In the genomic region with DNA sequence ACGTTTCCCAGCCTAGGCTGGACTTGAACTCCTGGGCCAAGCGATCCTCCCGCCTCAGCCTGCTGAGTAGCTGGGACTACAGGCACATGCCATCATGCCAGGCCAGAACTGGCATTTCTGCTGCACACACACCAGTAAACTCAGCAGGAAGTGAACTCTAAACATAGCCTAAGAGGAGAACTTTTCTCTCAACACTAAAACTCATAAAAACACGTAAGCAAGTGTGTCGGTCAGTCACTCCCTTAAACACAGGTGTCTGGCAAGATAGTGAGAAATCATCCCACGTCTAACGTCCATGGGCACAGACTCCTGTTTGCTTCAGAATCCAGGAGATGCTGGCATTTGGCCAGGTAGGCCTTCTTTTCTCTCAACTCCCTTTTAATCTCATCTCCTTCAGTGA, we compare ENCODE assay signal across 22 cellular contexts.
DNase-seq lines count a peak whose midpoint lies in the region; ATAC-seq, FAIRE-seq and TF ChIP-seq lines count a peak whose summit lies in the region.
"Had no signal": no experiment of that assay in that cellular context is flagged by ENCODE, and none has a peak within 500 bp of the region (broad histone marks: within the 10 kb centered on the region; RNA-seq: fewer than 3 reads in every experiment).

No MANE protein-coding gene starts in this region.

- TF ChIP-seq POLR2A in K562 (conservative IDR thresholded peaks at IDR 0.05): no peak

- no peak overlapping the region for H2BK12ac ChIP-seq in mesenchymal stem cell (ENCODE audit: low read length in 2 of 2)

- intact Hi-C loops in MCF 10A (cut with micrococcal nuclease): no loop called here
- intact Hi-C loops in mammary epithelial cell (cut with micrococcal nuclease): no loop called here
- intact Hi-C loops in K562 (cut with micrococcal nuclease): no loop called here

- H3K4me2 ChIP-seq in mammary epithelial cell (ENCODE audit: insufficient read depth, low read depth, low read length) (no peak overlapping the region), K562 (ENCODE audit: insufficient read depth, low read length) (no peak overlapping the region), mesenchymal stem cell (ENCODE audit: low read length, poor library complexity, severe bottlenecking) (no peak overlapping the region)

- H3K27me3 ChIP-seq in mammary epithelial cell (ENCODE audit: insufficient read depth, low read length) (no peaks in the 10 kb centered on the region), K562 (ENCODE audit: control insufficient read depth in 2 of 2, insufficient read depth in 2 of 2, low read length in 2 of 2) (peaks cover 9 to 16% of the 10 kb centered on the region in 2 experiments; a peak in 3 of 5 replicates), mesenchymal stem cell (ENCODE audit: control insufficient read depth in 1 of 2, insufficient read depth in 1 of 2, low read length in 2 of 2) (no peaks in the 10 kb centered on the region), thoracic aorta (replicated peaks; ENCODE audit: insufficient read depth) (no peaks in the 10 kb centered on the region)
- H3K27me3 ChIP-seq: upper lobe of left lung had no signal

- H3K36me3 ChIP-seq in mammary epithelial cell (ENCODE audit: insufficient read depth, low read length): no peaks in the 10 kb centered on the region
- no peaks in the 10 kb centered on the region for H3K36me3 ChIP-seq in K562 (ENCODE audit: control insufficient read depth, insufficient read depth, low read length)
- peaks cover 3 to 19% of the 10 kb centered on the region in 2 experiments for H3K36me3 ChIP-seq in mesenchymal stem cell (ENCODE audit: control insufficient read depth in 1 of 2, insufficient read depth in 2 of 2, low read depth in 1 of 2, low read length in 2 of 2)
- H3K36me3 ChIP-seq in thoracic aorta: no peaks in the 10 kb centered on the region
- H3K36me3 ChIP-seq: upper lobe of left lung had no signal

- H3K9ac ChIP-seq in mammary epithelial cell (ENCODE audit: insufficient read depth, low read length) (no peak overlapping the region), K562 (ENCODE audit: insufficient read depth in 1 of 2, low read depth in 2 of 2, low read length in 2 of 2) (no peak overlapping the region), mesenchymal stem cell (ENCODE audit: low read length) (no peak overlapping the region)
- H3K9ac ChIP-seq: parathyroid adenoma had no signal

- H3K4me1 ChIP-seq in mammary epithelial cell (ENCODE audit: insufficient read depth, low read length) (peaks cover 6% of the 10 kb centered on the region), K562 (replicated peaks in 1 of 2; ENCODE audit: control insufficient read depth in 2 of 2, insufficient read depth in 2 of 2, low read length in 2 of 2) (no peaks in the 10 kb centered on the region), mesenchymal stem cell (ENCODE audit: control insufficient read depth, insufficient read depth, low read depth, low read length) (peaks cover 2% of the 10 kb centered on the region), thoracic aorta (ENCODE audit: control insufficient read depth in 1 of 2, low read depth in 2 of 2) (peaks cover 8 to 24% of the 10 kb centered on the region in 2 donors)

- H3K9me1 ChIP-seq in K562 (ENCODE audit: control insufficient read depth, insufficient read depth, low read length): no peaks in the 10 kb centered on the region

- H3K27ac ChIP-seq in mammary epithelial cell (ENCODE audit: insufficient read depth, low read depth, low read length): no peak overlapping the region
- no peak overlapping the region for H3K27ac ChIP-seq in K562 (ENCODE audit: extremely low read depth, low read depth, low read length)
- H3K27ac ChIP-seq in mesenchymal stem cell (ENCODE audit: low read length, poor library complexity, severe bottlenecking): no peak overlapping the region
- H3K27ac ChIP-seq in thoracic aorta: peak overlapping the region; percentile 22 to 57
- H3K27ac ChIP-seq: C4-2B, parathyroid adenoma had no signal

- H3K4me1 Mint-ChIP-seq in MCF 10A (ENCODE audit: insufficient read depth, unreplicated experiment): peaks cover 33% of the 10 kb centered on the region
- H3K4me1 Mint-ChIP-seq: activated naive CD8-positive, alpha-beta T cell treated with anti-CD3 and anti-CD28 coated beads, Interleukin-2, amount 50 U/mL, for 24 hours; stimulated activated effector memory CD8-positive, alpha-beta T cell treated with anti-CD3 and anti-CD28 coated beads, Interleukin-12 subunit alpha, Interleukin-12 subunit beta, amount 100 ng/mL, for 72 hours; T-helper 17 cell had no signal

- in situ Hi-C loops in mammary epithelial cell (cut with MboI; ENCODE audit: low sequenced_read_pairs in 2 of 2) (no loop called here), K562 (cut with MboI) (no loop called here)

- peaks cover 6% of the 10 kb centered on the region for H3K36me3 Mint-ChIP-seq in MCF 10A (ENCODE audit: insufficient read depth, unreplicated experiment)
- H3K36me3 Mint-ChIP-seq: stimulated activated effector memory CD8-positive, alpha-beta T cell treated with anti-CD3 and anti-CD28 coated beads, Interleukin-12 subunit alpha, Interleukin-12 subunit beta, amount 100 ng/mL, for 72 hours had no signal

- H4K91ac ChIP-seq in mesenchymal stem cell (ENCODE audit: low read length): no peak overlapping the region

- no peak for TF ChIP-seq RAD21 in K562 (CRISPR knock-in tag; conservative IDR thresholded peaks at IDR 0.05 in 1 of 2, IDR thresholded peaks at IDR 0.05 in 1 of 2)

- H2AFZ ChIP-seq in mammary epithelial cell (ENCODE audit: low read depth, low read length) (no peak overlapping the region), K562 (ENCODE audit: low read depth, low read length) (no peak overlapping the region), mesenchymal stem cell (ENCODE audit: low read depth, low read length) (no peak overlapping the region)
- H2AFZ ChIP-seq: parathyroid adenoma had no signal

- peak overlapping the region in 1 of 2 experiments; percentile 37 for H3K18ac ChIP-seq in mesenchymal stem cell (ENCODE audit: low read depth in 1 of 2, low read length in 2 of 2)

- peaks cover 32% of the 10 kb centered on the region for H3K79me1 ChIP-seq in mesenchymal stem cell (replicated peaks; ENCODE audit: low read length, poor library complexity, severe bottlenecking)

- H2AK5ac ChIP-seq in mesenchymal stem cell (ENCODE audit: low read length, severe bottlenecking): no peak overlapping the region

- peak overlapping the region; percentile 26 for H3K27ac Mint-ChIP-seq in MCF 10A (ENCODE audit: low read depth, unreplicated experiment)
- H3K27ac Mint-ChIP-seq: activated naive CD8-positive, alpha-beta T cell treated with anti-CD3 and anti-CD28 coated beads, Interleukin-2, amount 50 U/mL, for 24 hours; activated T-helper 1 cell treated with anti-CD3 and anti-CD28 coated beads, Interleukin-12 subunit alpha, Interleukin-12 subunit beta, Interleukin-2, Interleukin-4 antibody, amounts not matched to agents 30 ng/mL and 10 ng/mL and 1 ng/mL, durations not matched to agents 14 hours and 24 hours and 36 hours; stimulated activated effector memory CD8-positive, alpha-beta T cell treated with anti-CD3 and anti-CD28 coated beads, Interleukin-12 subunit alpha, Interleukin-12 subunit beta, amount 100 ng/mL, for 72 hours; T-helper 17 cell had no signal

- H2BK120ac ChIP-seq in mesenchymal stem cell (ENCODE audit: low read depth, low read length): no peak overlapping the region

- FAIRE-seq in K562 (lab: Jason Lieb, UNC): no peak
- FAIRE-seq: A204.1, GM18507 had no signal

- H3K9me3 ChIP-seq in mammary epithelial cell (replicated peaks; ENCODE audit: insufficient read depth, low read length) (no peaks in the 10 kb centered on the region), K562 (replicated peaks; ENCODE audit: control insufficient read depth, insufficient read depth, low read depth, low read length) (no peaks in the 10 kb centered on the region), mesenchymal stem cell (ENCODE audit: control insufficient read depth, low read length) (no peaks in the 10 kb centered on the region), thoracic aorta (no peaks in the 10 kb centered on the region)
- H3K9me3 ChIP-seq: upper lobe of left lung had no signal

- no peak overlapping the region for H3K23ac ChIP-seq in mesenchymal stem cell (ENCODE audit: low read length in 2 of 2)

- H4K8ac ChIP-seq in mesenchymal stem cell (ENCODE audit: low read length): no peak overlapping the region

- BruUV-seq in MCF 10A (replicated peaks; lab: Mats Ljungman, UMichigan): no TSS peak
- BruUV-seq in mammary epithelial cell (replicated peaks; lab: Mats Ljungman, UMichigan): no TSS peak
- BruUV-seq in K562 (replicated peaks; lab: Mats Ljungman, UMichigan): no TSS peak

- no peak for TF ChIP-seq CTCF in MCF 10A (IDR thresholded peaks at IDR 0.05; ENCODE audit: unreplicated experiment)
- no peak for TF ChIP-seq CTCF in mammary epithelial cell (conservative IDR thresholded peaks at IDR 0.05 in 1 of 2, IDR thresholded peaks at IDR 0.05 in 1 of 2; ENCODE audit: extremely low read depth in 1 of 2, insufficient read depth in 1 of 2, low read depth in 1 of 2, low read length in 2 of 2)
- TF ChIP-seq CTCF in K562 (IDR thresholded peaks at IDR 0.05 in 2 of 3, conservative IDR thresholded peaks at IDR 0.05 in 1 of 3; ENCODE audit: insufficient read depth in 2 of 3, low read depth in 1 of 3, low read length in 3 of 3): no peak
- no peak for TF ChIP-seq CTCF in thoracic aorta (IDR thresholded peaks at IDR 0.05)

- H2BK15ac ChIP-seq in mesenchymal stem cell (ENCODE audit: low read depth, poor library complexity, severe bottlenecking): no peak overlapping the region

- POLR2A ChIA-PET in MCF 10A (lab: Yijun Ruan, JAX) (interaction anchor here (0.7 to 1.6 kb wide), 3 partner anchors 10 to 67 kb away, joined by 3 to 5 read pairs (median 4); no protein-coding TSS in a partner anchor), K562 (lab: Yijun Ruan, JAX) (interaction anchor here (1.0 kb wide), 1 partner anchor 10 kb away, joined by 4 read pairs; no protein-coding TSS in a partner anchor)

- H4K20me1 ChIP-seq in mammary epithelial cell (ENCODE audit: insufficient read depth, low read length) (no peaks in the 10 kb centered on the region), K562 (replicated peaks; ENCODE audit: control insufficient read depth, insufficient read depth, low read length) (no peaks in the 10 kb centered on the region)

- no peaks in the 10 kb centered on the region for H3K27me3 Mint-ChIP-seq in MCF 10A (ENCODE audit: insufficient read depth, unreplicated experiment)

- H3K79me2 ChIP-seq in mammary epithelial cell (ENCODE audit: insufficient read depth, low read length) (peaks cover 89% of the 10 kb centered on the region), K562 (ENCODE audit: control insufficient read depth, insufficient read depth, low read length) (no peaks in the 10 kb centered on the region)

- no peak overlapping the region for H3K4me3 Mint-ChIP-seq in MCF 10A (ENCODE audit: unreplicated experiment)
- H3K4me3 Mint-ChIP-seq: activated naive CD8-positive, alpha-beta T cell treated with anti-CD3 and anti-CD28 coated beads, Interleukin-2, amount 50 U/mL, for 24 hours; activated T-helper 1 cell treated with anti-CD3 and anti-CD28 coated beads, Interleukin-12 subunit alpha, Interleukin-12 subunit beta, Interleukin-2, Interleukin-4 antibody, amounts not matched to agents 30 ng/mL and 10 ng/mL and 1 ng/mL, durations not matched to agents 14 hours and 24 hours and 36 hours; H9; stimulated activated effector memory CD8-positive, alpha-beta T cell treated with anti-CD3 and anti-CD28 coated beads, Interleukin-12 subunit alpha, Interleukin-12 subunit beta, amount 100 ng/mL, for 72 hours; T-helper 17 cell had no signal

- WGBS in mammary epithelial cell (ENCODE audit: low coverage, missing lambda C conversion rate): 55% methylated on average over 7 of the region's 7 CpGs
- 2% methylated on average over 7 of the region's 7 CpGs for WGBS in K562 (ENCODE audit: insufficient coverage, low coverage, missing lambda C conversion rate)
- WGBS in mesenchymal stem cell: 59% methylated on average over 7 of the region's 7 CpGs

- H2BK5ac ChIP-seq in mesenchymal stem cell (ENCODE audit: low read depth, low read length, poor library complexity, severe bottlenecking): no peak overlapping the region

- no peaks in the 10 kb centered on the region for H3K9me3 Mint-ChIP-seq in MCF 10A (ENCODE audit: unreplicated experiment)
- H3K9me3 Mint-ChIP-seq: activated naive CD8-positive, alpha-beta T cell treated with anti-CD3 and anti-CD28 coated beads, Interleukin-2, amount 50 U/mL, for 24 hours; activated T-helper 1 cell treated with anti-CD3 and anti-CD28 coated beads, Interleukin-12 subunit alpha, Interleukin-12 subunit beta, Interleukin-2, Interleukin-4 antibody, amounts not matched to agents 30 ng/mL and 10 ng/mL and 1 ng/mL, durations not matched to agents 14 hours and 24 hours and 36 hours; H9; stimulated activated effector memory CD8-positive, alpha-beta T cell treated with anti-CD3 and anti-CD28 coated beads, Interleukin-12 subunit alpha, Interleukin-12 subunit beta, amount 100 ng/mL, for 72 hours had no signal

- H3K14ac ChIP-seq in mesenchymal stem cell (ENCODE audit: low read length in 2 of 2): no peak overlapping the region

- CTCF ChIA-PET in MCF 10A (lab: Yijun Ruan, JAX) (interaction anchor here (0.6 to 3.5 kb wide), 6 partner anchors 10 to 39 kb away, joined by 3 to 12 read pairs (median 4); a partner anchor contains a TSS), mammary epithelial cell (lab: Charles Lee; ENCODE audit: low non-redundant PET) (interaction anchor here (0.6 to 0.7 kb wide), 2 partner anchors 10 to 351 kb away, joined by 3 to 4 read pairs; no protein-coding TSS in a partner anchor), K562 (lab: Yijun Ruan, JAX; ENCODE audit: low intra/inter-chr PET ratio) (no interaction called here)

- DNase-seq in MCF 10A (ENCODE audit: unreplicated experiment): no peak
- DNase-seq in mammary epithelial cell: no peak
- no peak for DNase-seq in K562 (ENCODE audit: extremely low read depth in 1 of 4, low spot score in 3 of 4)
- DNase-seq in mesenchymal stem cell: peak; percentile 61
- no peak for DNase-seq in thoracic aorta (ENCODE audit: low spot score)
- no peak for DNase-seq in Kasumi-1 (lab: John Stamatoyannopoulos, UW)
- no peak for DNase-seq in HCEC 1CT
- DNase-seq: activated CD4-positive, CD25-positive, alpha-beta regulatory T cell; activated naive CD8-positive, alpha-beta T cell treated with anti-CD3 and anti-CD28 coated beads, Interleukin-2, amount 50 U/mL, for 24 hours; caudate nucleus; H9; hypothalamus; NCI-H1417 treated with DMSO at 0.1 percent for 48 hours; T-helper 17 cell; upper lobe of left lung had no signal

- dilution Hi-C loops in mammary epithelial cell (cut with HindIII; ENCODE audit: low sequenced_read_pairs): no loop called here

- H3K4ac ChIP-seq in mesenchymal stem cell (ENCODE audit: low read depth in 1 of 2, low read length in 2 of 2): no peak overlapping the region

- H3K4me3 ChIP-seq in mammary epithelial cell (replicated peaks in 1 of 3; ENCODE audit: insufficient read depth in 1 of 3, low read depth in 2 of 3, low read length in 3 of 3) (no peak overlapping the region), K562 (no peak overlapping the region), mesenchymal stem cell (ENCODE audit: insufficient read depth in 1 of 2, low read depth in 1 of 2, low read length in 2 of 2) (no peak overlapping the region), thoracic aorta (no peak overlapping the region)
- H3K4me3 ChIP-seq: upper lobe of left lung had no signal

- no peak for ATAC-seq in K562
- peak; percentile 54 for ATAC-seq in thoracic aorta (ENCODE audit: insufficient number of reproducible peaks, low FRiP score, low read depth)
- ATAC-seq in HG03439 (IDR thresholded peaks at IDR 0.05; ENCODE audit: unreplicated experiment): no peak
- ATAC-seq: activated naive CD8-positive, alpha-beta T cell treated with anti-CD3 and anti-CD28 coated beads, Interleukin-2, amount 50 U/mL, for 24 hours; stimulated activated effector memory CD8-positive, alpha-beta T cell treated with anti-CD3 and anti-CD28 coated beads, Interleukin-12 subunit alpha, Interleukin-12 subunit beta, amount 100 ng/mL, for 72 hours; T-helper 17 cell had no signal

- TF ChIP-seq EP300 in K562 (IDR thresholded peaks at IDR 0.05; ENCODE audit: low read length): no peak

Comparison
In these comparisons a context has a peak if more than half of its experiments do, and no peak if none do; other contexts are left out.
1. H3K27ac ChIP-seq: peak in thoracic aorta (2 of 2); none in mammary epithelial cell (single experiment), K562 (single experiment) and mesenchymal stem cell (single experiment).